12 cellular contexts compared by ENCODE assay signal in the genomic region with DNA sequence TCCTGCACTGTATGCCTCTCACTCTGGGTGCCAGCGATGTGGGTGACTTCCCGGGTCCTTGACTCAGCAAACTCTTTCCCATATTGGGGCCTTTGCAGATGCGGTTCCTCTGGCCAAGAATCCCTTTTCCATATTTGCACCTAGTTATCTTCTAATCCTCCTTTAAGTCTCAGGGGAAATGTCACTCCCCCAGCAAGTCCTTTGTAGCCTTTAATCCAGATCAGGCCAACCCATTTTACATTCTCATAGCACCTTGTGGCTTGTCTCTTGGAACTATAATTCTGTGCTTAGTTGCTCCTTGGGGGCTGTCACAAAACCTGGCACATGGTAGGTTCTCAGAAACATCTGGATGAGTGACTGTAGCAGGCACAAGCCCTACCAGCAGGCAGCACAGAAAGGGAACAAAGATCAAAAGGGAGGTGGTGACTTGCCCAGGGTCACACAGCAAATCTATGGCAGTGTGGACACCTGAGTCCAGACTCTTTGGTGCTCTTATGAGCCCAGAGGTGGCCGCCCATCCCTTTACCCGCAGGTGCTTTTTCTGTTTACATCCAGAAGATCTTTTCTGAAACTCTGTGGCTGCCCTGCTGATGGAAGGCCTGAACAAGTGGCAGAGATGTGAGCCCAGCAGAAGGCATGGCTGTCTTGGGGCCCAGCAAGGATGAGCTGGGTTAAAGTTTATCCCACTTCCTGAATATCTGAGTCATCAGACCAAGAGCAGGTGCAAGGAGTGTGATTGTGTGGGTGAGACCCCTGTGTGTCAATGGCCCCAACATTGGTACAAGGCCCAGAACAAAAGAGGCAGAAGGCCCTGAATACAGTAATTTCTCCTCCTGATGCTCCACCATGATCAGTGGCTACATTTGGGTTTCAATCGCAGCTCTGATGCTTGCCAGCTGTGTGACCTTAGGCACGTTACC.
DNase-seq lines count a peak whose midpoint lies in the region; ATAC-seq and TF ChIP-seq lines count a peak whose summit lies in the region.
"Had no signal": no experiment of that assay in that cellular context is flagged by ENCODE, and none has a peak within 500 bp of the region (broad histone marks: within the 10 kb centered on the region; RNA-seq: fewer than 3 reads in every experiment).

No MANE protein-coding gene starts in this region.

- peaks cover 20% of the 10 kb centered on the region for H3K27me3 ChIP-seq in brain microvascular endothelial cell (replicated peaks)

- no peak for TF ChIP-seq CTCF in brain microvascular endothelial cell (IDR thresholded peaks at IDR 0.05; ENCODE audit: low read depth, low read length, missing control alignments)

- in situ Hi-C loops in brain microvascular endothelial cell (cut with HindIII; ENCODE audit: low pct_ligation_motif_present, low sequenced_read_pairs): no loop called here

- ATAC-seq in GM21529 (IDR thresholded peaks at IDR 0.05; ENCODE audit: unreplicated experiment) (peak; percentile 62), HG03159 (IDR thresholded peaks at IDR 0.05; ENCODE audit: unreplicated experiment) (no peak)
- ATAC-seq: psoas muscle had no signal

- H3K27ac ChIP-seq in brain microvascular endothelial cell: no peak overlapping the region
- H3K27ac ChIP-seq: 22Rv1, PC-9, psoas muscle had no signal

- H3K4me3 ChIP-seq in brain microvascular endothelial cell (ENCODE audit: low read depth, low read length): no peak overlapping the region
- H3K4me3 ChIP-seq: PC-9, psoas muscle had no signal

- DNase-seq in DMS53 (lab: John Stamatoyannopoulos, UW) (peak; percentile 23), DMS53 treated with DMSO at 0.1 percent for 48 hours (lab: John Stamatoyannopoulos, UW; ENCODE audit: unreplicated experiment) (no peak), LHCN-M2 (ENCODE audit: low read depth) (peak; percentile 71), mesenteric fat pad (ENCODE audit: low spot score) (peak; percentile 60), brain microvascular endothelial cell (no peak), NCI-H446 (lab: John Stamatoyannopoulos, UW) (no peak)
- DNase-seq: NCI-H1092 treated with DMSO at 0.1 percent for 48 hours, PC-9, psoas muscle had no signal

- H3K36me3 ChIP-seq in brain microvascular endothelial cell (replicated peaks): no peaks in the 10 kb centered on the region

Comparison
In these comparisons a context has a peak if more than half of its experiments do, and no peak if none do; other contexts are left out.
1. DNase-seq: peak in DMS53 (single experiment), LHCN-M2 (single experiment) and mesenteric fat pad (single experiment); none in DMS53 treated with DMSO at 0.1 percent for 48 hours (single experiment), brain microvascular endothelial cell (single experiment) and NCI-H446 (0 of 2).